1 cellular context compared by ENCODE assay signal in the genomic region with DNA sequence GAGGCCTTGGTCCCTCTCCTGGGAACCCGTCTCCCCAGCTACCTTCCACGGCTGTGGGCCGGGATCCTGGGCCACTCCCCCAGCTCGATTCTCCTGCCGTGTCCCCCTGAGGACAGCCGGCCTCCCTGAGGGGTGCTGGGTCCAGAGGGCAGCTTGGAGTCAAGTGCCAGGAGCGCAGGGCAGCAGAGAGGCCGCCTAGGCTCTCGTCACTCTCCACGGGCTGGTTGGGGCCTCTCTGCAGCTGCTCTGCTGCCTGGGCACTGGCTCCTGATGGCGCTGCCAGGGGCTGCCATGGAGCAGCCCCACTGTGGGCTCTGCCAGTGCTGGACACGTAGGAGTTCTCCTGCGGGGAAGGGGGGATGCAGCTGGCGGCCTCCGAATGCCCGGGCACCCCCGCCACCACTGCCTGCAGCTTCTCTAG.
A peak's percentile ranks its signal among the peaks of the same experiment; 100 is the strongest.
TF ChIP-seq lines count a peak whose summit lies in the region.

No MANE protein-coding gene starts in this region.

TF ChIP-seq in HepG2, 621 proteins besides CTCF, POLR2A, EP300 and RAD21 (continues in another document):
- TF ChIP-seq, protein P1, sequence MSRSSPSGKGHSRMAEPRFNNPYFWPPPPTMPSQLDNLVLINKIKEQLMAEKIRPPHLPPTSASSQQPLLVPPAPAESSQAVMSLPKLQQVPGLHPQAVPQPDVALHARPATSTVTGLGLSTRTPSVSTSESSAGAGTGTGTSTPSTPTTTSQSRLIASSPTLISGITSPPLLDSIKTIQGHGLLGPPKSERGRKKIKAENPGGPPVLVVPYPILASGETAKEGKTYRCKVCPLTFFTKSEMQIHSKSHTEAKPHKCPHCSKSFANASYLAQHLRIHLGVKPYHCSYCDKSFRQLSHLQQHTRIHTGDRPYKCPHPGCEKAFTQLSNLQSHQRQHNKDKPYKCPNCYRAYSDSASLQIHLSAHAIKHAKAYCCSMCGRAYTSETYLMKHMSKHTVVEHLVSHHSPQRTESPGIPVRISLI (CRISPR knock-in tag; IDR thresholded peaks at IDR 0.05; ENCODE audit: borderline replicate concordance): no peak
- no peak for TF ChIP-seq ZNF569 (CRISPR knock-in tag; IDR thresholded peaks at IDR 0.05; ENCODE audit: borderline replicate concordance)
- TF ChIP-seq HCFC1 (IDR thresholded peaks at IDR 0.05; ENCODE audit: low read depth, low read length): no peak
- peak; percentile 24; the same call in 1 of the 2 replicates for TF ChIP-seq HDAC1 (CRISPR knock-in tag; IDR thresholded peaks at IDR 0.05)
- TF ChIP-seq HNF4A (CRISPR knock-in tag; IDR thresholded peaks at IDR 0.05): peak; percentile 4; the same call in 1 of the 2 replicates
- no peak for TF ChIP-seq ZNF333 (CRISPR knock-in tag; IDR thresholded peaks at IDR 0.05; ENCODE audit: borderline replicate concordance)
- peak; percentile 20 for TF ChIP-seq AGO2 (optimal IDR thresholded peaks at IDR 0.05; ENCODE audit: low read depth, low read length)
- TF ChIP-seq, protein P2, sequence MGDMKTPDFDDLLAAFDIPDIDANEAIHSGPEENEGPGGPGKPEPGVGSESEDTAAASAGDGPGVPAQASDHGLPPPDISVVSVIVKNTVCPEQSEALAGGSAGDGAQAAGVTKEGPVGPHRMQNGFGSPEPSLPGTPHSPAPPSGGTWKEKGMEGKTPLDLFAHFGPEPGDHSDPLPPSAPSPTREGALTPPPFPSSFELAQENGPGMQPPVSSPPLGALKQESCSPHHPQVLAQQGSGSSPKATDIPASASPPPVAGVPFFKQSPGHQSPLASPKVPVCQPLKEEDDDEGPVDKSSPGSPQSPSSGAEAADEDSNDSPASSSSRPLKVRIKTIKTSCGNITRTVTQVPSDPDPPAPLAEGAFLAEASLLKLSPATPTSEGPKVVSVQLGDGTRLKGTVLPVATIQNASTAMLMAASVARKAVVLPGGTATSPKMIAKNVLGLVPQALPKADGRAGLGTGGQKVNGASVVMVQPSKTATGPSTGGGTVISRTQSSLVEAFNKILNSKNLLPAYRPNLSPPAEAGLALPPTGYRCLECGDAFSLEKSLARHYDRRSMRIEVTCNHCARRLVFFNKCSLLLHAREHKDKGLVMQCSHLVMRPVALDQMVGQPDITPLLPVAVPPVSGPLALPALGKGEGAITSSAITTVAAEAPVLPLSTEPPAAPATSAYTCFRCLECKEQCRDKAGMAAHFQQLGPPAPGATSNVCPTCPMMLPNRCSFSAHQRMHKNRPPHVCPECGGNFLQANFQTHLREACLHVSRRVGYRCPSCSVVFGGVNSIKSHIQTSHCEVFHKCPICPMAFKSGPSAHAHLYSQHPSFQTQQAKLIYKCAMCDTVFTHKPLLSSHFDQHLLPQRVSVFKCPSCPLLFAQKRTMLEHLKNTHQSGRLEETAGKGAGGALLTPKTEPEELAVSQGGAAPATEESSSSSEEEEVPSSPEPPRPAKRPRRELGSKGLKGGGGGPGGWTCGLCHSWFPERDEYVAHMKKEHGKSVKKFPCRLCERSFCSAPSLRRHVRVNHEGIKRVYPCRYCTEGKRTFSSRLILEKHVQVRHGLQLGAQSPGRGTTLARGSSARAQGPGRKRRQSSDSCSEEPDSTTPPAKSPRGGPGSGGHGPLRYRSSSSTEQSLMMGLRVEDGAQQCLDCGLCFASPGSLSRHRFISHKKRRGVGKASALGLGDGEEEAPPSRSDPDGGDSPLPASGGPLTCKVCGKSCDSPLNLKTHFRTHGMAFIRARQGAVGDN (CRISPR knock-in tag; IDR thresholded peaks at IDR 0.05): peak; percentile 53; the same call in 1 of the 2 replicates
- no peak for TF ChIP-seq ZIK1 (CRISPR knock-in tag; IDR thresholded peaks at IDR 0.05; ENCODE audit: borderline replicate concordance, low read depth)
- TF ChIP-seq BRD4 (CRISPR knock-in tag; IDR thresholded peaks at IDR 0.05): no peak
- TF ChIP-seq SYNCRIP (IDR thresholded peaks at IDR 0.05; ENCODE audit: insufficient read depth, low read depth, low read length): no peak
- 0 out of 2 replicates have a peak, but pooled peaks have one; percentile 42 for TF ChIP-seq ZNF891 (CRISPR knock-in tag; IDR thresholded peaks at IDR 0.05)
- TF ChIP-seq NCOA2 (CRISPR knock-in tag; IDR thresholded peaks at IDR 0.05): 0 out of 2 replicates have a peak, but pooled peaks have one; percentile 2
- TF ChIP-seq ZNF792 (CRISPR knock-in tag; IDR thresholded peaks at IDR 0.05): no peak
- TF ChIP-seq, protein P3, sequence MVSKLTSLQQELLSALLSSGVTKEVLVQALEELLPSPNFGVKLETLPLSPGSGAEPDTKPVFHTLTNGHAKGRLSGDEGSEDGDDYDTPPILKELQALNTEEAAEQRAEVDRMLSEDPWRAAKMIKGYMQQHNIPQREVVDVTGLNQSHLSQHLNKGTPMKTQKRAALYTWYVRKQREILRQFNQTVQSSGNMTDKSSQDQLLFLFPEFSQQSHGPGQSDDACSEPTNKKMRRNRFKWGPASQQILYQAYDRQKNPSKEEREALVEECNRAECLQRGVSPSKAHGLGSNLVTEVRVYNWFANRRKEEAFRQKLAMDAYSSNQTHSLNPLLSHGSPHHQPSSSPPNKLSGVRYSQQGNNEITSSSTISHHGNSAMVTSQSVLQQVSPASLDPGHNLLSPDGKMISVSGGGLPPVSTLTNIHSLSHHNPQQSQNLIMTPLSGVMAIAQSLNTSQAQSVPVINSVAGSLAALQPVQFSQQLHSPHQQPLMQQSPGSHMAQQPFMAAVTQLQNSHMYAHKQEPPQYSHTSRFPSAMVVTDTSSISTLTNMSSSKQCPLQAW (CRISPR knock-in tag; IDR thresholded peaks at IDR 0.05): no peak
- TF ChIP-seq NONO (IDR thresholded peaks at IDR 0.05): no peak
- 0 out of 2 replicates have a peak, but pooled peaks have one; percentile 1 for TF ChIP-seq NONO (CRISPR knock-in tag; conservative IDR thresholded peaks at IDR 0.05)
- TF ChIP-seq RBFOX2 (IDR thresholded peaks at IDR 0.05; ENCODE audit: low read depth, low read length): peak; percentile 66
- TF ChIP-seq, protein P4, sequence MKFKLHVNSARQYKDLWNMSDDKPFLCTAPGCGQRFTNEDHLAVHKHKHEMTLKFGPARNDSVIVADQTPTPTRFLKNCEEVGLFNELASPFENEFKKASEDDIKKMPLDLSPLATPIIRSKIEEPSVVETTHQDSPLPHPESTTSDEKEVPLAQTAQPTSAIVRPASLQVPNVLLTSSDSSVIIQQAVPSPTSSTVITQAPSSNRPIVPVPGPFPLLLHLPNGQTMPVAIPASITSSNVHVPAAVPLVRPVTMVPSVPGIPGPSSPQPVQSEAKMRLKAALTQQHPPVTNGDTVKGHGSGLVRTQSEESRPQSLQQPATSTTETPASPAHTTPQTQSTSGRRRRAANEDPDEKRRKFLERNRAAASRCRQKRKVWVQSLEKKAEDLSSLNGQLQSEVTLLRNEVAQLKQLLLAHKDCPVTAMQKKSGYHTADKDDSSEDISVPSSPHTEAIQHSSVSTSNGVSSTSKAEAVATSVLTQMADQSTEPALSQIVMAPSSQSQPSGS (CRISPR knock-in tag; IDR thresholded peaks at IDR 0.05): no peak
- TF ChIP-seq ZEB1 (IDR thresholded peaks at IDR 0.05; ENCODE audit: insufficient replicate concordance, low read depth): no peak
- TF ChIP-seq NFATC3 (CRISPR knock-in tag; IDR thresholded peaks at IDR 0.05): no peak
- no peak for TF ChIP-seq ZNF7 (CRISPR knock-in tag; IDR thresholded peaks at IDR 0.05)
- TF ChIP-seq HNRNPUL1 (IDR thresholded peaks at IDR 0.05; ENCODE audit: low read depth, low read length): no peak
- TF ChIP-seq NBN (conservative IDR thresholded peaks at IDR 0.05): no peak
- TF ChIP-seq, protein P5, sequence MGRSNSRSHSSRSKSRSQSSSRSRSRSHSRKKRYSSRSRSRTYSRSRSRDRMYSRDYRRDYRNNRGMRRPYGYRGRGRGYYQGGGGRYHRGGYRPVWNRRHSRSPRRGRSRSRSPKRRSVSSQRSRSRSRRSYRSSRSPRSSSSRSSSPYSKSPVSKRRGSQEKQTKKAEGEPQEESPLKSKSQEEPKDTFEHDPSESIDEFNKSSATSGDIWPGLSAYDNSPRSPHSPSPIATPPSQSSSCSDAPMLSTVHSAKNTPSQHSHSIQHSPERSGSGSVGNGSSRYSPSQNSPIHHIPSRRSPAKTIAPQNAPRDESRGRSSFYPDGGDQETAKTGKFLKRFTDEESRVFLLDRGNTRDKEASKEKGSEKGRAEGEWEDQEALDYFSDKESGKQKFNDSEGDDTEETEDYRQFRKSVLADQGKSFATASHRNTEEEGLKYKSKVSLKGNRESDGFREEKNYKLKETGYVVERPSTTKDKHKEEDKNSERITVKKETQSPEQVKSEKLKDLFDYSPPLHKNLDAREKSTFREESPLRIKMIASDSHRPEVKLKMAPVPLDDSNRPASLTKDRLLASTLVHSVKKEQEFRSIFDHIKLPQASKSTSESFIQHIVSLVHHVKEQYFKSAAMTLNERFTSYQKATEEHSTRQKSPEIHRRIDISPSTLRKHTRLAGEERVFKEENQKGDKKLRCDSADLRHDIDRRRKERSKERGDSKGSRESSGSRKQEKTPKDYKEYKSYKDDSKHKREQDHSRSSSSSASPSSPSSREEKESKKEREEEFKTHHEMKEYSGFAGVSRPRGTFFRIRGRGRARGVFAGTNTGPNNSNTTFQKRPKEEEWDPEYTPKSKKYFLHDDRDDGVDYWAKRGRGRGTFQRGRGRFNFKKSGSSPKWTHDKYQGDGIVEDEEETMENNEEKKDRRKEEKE (IDR thresholded peaks at IDR 0.05): no peak
- TF ChIP-seq ZNF850 (CRISPR knock-in tag; conservative IDR thresholded peaks at IDR 0.05): no peak
- TF ChIP-seq, protein P6, sequence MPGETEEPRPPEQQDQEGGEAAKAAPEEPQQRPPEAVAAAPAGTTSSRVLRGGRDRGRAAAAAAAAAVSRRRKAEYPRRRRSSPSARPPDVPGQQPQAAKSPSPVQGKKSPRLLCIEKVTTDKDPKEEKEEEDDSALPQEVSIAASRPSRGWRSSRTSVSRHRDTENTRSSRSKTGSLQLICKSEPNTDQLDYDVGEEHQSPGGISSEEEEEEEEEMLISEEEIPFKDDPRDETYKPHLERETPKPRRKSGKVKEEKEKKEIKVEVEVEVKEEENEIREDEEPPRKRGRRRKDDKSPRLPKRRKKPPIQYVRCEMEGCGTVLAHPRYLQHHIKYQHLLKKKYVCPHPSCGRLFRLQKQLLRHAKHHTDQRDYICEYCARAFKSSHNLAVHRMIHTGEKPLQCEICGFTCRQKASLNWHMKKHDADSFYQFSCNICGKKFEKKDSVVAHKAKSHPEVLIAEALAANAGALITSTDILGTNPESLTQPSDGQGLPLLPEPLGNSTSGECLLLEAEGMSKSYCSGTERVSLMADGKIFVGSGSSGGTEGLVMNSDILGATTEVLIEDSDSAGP (CRISPR knock-in tag; IDR thresholded peaks at IDR 0.05; ENCODE audit: borderline replicate concordance): peak; percentile 16; the same call in 1 of the 2 replicates
- TF ChIP-seq, protein P7, sequence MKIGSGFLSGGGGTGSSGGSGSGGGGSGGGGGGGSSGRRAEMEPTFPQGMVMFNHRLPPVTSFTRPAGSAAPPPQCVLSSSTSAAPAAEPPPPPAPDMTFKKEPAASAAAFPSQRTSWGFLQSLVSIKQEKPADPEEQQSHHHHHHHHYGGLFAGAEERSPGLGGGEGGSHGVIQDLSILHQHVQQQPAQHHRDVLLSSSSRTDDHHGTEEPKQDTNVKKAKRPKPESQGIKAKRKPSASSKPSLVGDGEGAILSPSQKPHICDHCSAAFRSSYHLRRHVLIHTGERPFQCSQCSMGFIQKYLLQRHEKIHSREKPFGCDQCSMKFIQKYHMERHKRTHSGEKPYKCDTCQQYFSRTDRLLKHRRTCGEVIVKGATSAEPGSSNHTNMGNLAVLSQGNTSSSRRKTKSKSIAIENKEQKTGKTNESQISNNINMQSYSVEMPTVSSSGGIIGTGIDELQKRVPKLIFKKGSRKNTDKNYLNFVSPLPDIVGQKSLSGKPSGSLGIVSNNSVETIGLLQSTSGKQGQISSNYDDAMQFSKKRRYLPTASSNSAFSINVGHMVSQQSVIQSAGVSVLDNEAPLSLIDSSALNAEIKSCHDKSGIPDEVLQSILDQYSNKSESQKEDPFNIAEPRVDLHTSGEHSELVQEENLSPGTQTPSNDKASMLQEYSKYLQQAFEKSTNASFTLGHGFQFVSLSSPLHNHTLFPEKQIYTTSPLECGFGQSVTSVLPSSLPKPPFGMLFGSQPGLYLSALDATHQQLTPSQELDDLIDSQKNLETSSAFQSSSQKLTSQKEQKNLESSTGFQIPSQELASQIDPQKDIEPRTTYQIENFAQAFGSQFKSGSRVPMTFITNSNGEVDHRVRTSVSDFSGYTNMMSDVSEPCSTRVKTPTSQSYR (CRISPR knock-in tag; IDR thresholded peaks at IDR 0.05; ENCODE audit: borderline replicate concordance): no peak
- no peak for TF ChIP-seq TEAD2 (CRISPR knock-in tag; IDR thresholded peaks at IDR 0.05)
- peak; percentile 95 for TF ChIP-seq HNRNPL (IDR thresholded peaks at IDR 0.05; ENCODE audit: low read depth, low read length)
- TF ChIP-seq ZNF292 (CRISPR knock-in tag; IDR thresholded peaks at IDR 0.05; ENCODE audit: borderline replicate concordance, low read depth): no peak
- no peak for TF ChIP-seq NFE2L1 (CRISPR knock-in tag; IDR thresholded peaks at IDR 0.05; ENCODE audit: borderline replicate concordance)
- TF ChIP-seq ZNF441 (CRISPR knock-in tag; IDR thresholded peaks at IDR 0.05; ENCODE audit: borderline replicate concordance): no peak
- TF ChIP-seq, protein P8, sequence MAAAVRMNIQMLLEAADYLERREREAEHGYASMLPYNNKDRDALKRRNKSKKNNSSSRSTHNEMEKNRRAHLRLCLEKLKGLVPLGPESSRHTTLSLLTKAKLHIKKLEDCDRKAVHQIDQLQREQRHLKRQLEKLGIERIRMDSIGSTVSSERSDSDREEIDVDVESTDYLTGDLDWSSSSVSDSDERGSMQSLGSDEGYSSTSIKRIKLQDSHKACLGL (CRISPR knock-in tag; IDR thresholded peaks at IDR 0.05): no peak
- TF ChIP-seq, protein P9, sequence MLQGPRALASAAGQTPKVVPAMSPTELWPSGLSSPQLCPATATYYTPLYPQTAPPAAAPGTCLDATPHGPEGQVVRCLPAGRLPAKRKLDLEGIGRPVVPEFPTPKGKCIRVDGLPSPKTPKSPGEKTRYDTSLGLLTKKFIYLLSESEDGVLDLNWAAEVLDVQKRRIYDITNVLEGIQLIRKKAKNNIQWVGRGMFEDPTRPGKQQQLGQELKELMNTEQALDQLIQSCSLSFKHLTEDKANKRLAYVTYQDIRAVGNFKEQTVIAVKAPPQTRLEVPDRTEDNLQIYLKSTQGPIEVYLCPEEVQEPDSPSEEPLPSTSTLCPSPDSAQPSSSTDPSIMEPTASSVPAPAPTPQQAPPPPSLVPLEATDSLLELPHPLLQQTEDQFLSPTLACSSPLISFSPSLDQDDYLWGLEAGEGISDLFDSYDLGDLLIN (CRISPR knock-in tag; IDR thresholded peaks at IDR 0.05; ENCODE audit: borderline replicate concordance): no peak
- TF ChIP-seq, protein P10, sequence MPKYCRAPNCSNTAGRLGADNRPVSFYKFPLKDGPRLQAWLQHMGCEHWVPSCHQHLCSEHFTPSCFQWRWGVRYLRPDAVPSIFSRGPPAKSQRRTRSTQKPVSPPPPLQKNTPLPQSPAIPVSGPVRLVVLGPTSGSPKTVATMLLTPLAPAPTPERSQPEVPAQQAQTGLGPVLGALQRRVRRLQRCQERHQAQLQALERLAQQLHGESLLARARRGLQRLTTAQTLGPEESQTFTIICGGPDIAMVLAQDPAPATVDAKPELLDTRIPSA (CRISPR knock-in tag; IDR thresholded peaks at IDR 0.05; ENCODE audit: borderline replicate concordance): no peak
- TF ChIP-seq, protein P11, sequence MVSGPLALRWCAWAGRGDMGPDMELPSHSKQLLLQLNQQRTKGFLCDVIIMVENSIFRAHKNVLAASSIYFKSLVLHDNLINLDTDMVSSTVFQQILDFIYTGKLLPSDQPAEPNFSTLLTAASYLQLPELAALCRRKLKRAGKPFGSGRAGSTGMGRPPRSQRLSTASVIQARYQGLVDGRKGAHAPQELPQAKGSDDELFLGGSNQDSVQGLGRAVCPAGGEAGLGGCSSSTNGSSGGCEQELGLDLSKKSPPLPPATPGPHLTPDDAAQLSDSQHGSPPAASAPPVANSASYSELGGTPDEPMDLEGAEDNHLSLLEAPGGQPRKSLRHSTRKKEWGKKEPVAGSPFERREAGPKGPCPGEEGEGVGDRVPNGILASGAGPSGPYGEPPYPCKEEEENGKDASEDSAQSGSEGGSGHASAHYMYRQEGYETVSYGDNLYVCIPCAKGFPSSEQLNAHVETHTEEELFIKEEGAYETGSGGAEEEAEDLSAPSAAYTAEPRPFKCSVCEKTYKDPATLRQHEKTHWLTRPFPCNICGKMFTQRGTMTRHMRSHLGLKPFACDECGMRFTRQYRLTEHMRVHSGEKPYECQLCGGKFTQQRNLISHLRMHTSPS (CRISPR knock-in tag; IDR thresholded peaks at IDR 0.05; ENCODE audit: low read depth): peak; percentile 63; the same call in 1 of the 2 replicates
